Comparison of ENCODE assay signal across 8 cellular contexts in genomic region chr4:17809667-17810066, GRCh38. TPM values are rescaled to one million over a fixed set of nuclear protein-coding genes. Genes with fewer than 3 reads are reported as not detected.
DNase-seq lines count a peak whose midpoint lies in the region; ATAC-seq and TF ChIP-seq lines count a peak whose summit lies in the region.

No MANE protein-coding gene starts in this region.

- CTCF ChIA-PET in MCF 10A (lab: Yijun Ruan, JAX), result interaction anchor here (0.6 to 6.1 kb wide), 11 partner anchors 12 to 1164 kb away, joined by 3 to 50 read pairs (median 4); partner anchors contain the start of genes MED28 and QDPR

- H3K27ac ChIP-seq in heart right ventricle, result peak overlapping the region; percentile 88 to 98 (median 95)
- no peak overlapping the region for H3K27ac ChIP-seq in mesodermal cell (ENCODE audit: low read depth, low read length, severe bottlenecking)
- H3K27ac ChIP-seq in uterus, result peak overlapping the region; percentile 96 to 97

- no peaks in the 10 kb centered on the region for H3K9me3 Mint-ChIP-seq in MCF 10A (ENCODE audit: unreplicated experiment)

- peaks cover 38% of the 10 kb centered on the region for H3K4me1 Mint-ChIP-seq in MCF 10A (ENCODE audit: insufficient read depth, unreplicated experiment)

- H3K27me3 ChIP-seq in heart right ventricle (no peaks in the 10 kb centered on the region), uterus (no peaks in the 10 kb centered on the region)

- intact Hi-C loops in heart right ventricle (cut with DNase I) (loop anchor here in 9 of 10 donors (1.0 to 10.0 kb wide), 13 partner anchors 185 to 785 kb away; partner anchors contain the start of genes LCORL (in 5 of the 9), LAP3 (in 2 of the 9) and MED28 (in 2 of the 9)), left ventricle myocardium superior (cut with micrococcal nuclease) (loop anchor here (5.0 to 10.0 kb wide), 2 partner anchors 213 to 265 kb away; partner anchors contain the start of gene LCORL), MCF 10A (cut with micrococcal nuclease) (loop anchor here (1.0 to 5.0 kb wide), 3 partner anchors 15 to 172 kb away; no protein-coding TSS in a partner anchor), uterus (cut with DNase I; ENCODE audit: low total_unique reads) (no loop called here)

- H3K4me3 ChIP-seq in heart right ventricle, result peak overlapping the region; percentile 63 to 91 (median 84)
- H3K4me3 ChIP-seq in mesodermal cell (ENCODE audit: extremely low read depth, insufficient read depth, low read length, poor library complexity, severe bottlenecking), result peak overlapping the region; percentile 87
- H3K4me3 ChIP-seq in uterus, result peak overlapping the region; percentile 76 to 87

- in situ Hi-C loops in KBM-7 (cut with MboI; ENCODE audit: low pct_unique_long_range_greater_than_20kb, low sequenced_read_pairs), result no loop called here

- peak overlapping the region; percentile 89 for H3K4me3 Mint-ChIP-seq in MCF 10A (ENCODE audit: unreplicated experiment)

- H3K36me3 Mint-ChIP-seq in MCF 10A (ENCODE audit: insufficient read depth, unreplicated experiment), result peaks cover 18% of the 10 kb centered on the region

- H3K9me3 ChIP-seq in heart right ventricle (no peaks in the 10 kb centered on the region), mesodermal cell (ENCODE audit: control insufficient read depth, low read length) (no peaks in the 10 kb centered on the region), uterus (no peaks in the 10 kb centered on the region)

- H3K4me1 ChIP-seq in heart right ventricle (peaks cover 0 to 62% (median 41%) of the 10 kb centered on the region in 9 donors), mesodermal cell (ENCODE audit: control insufficient read depth, insufficient read depth, low read length, poor library complexity, severe bottlenecking) (no peaks in the 10 kb centered on the region), uterus (peaks cover 9 to 10% of the 10 kb centered on the region in 2 donors)

- POLR2A ChIA-PET in MCF 10A (lab: Yijun Ruan, JAX), result interaction anchor here (0.6 to 8.0 kb wide), 23 partner anchors 9 to 808 kb away, joined by 3 to 64 read pairs (median 6); partner anchors contain the start of genes LAP3, LCORL, MED28 and QDPR

- TF ChIP-seq POLR2A in uterus (IDR thresholded peaks at IDR 0.05), result no peak

- H3K27me3 Mint-ChIP-seq in MCF 10A (ENCODE audit: insufficient read depth, unreplicated experiment), result no peaks in the 10 kb centered on the region

- BruUV-seq in MCF 10A (replicated peaks; lab: Mats Ljungman, UMichigan), result no TSS peak

- H3K27ac Mint-ChIP-seq in MCF 10A (ENCODE audit: low read depth, unreplicated experiment), result peak overlapping the region; percentile 98

- 2 to 4% methylated on average over 7 of the region's 7 CpGs for WGBS in heart right ventricle, 2 donors
- no CpG with 5 or more reads among the region's 7 CpGs for WGBS in mesodermal cell (ENCODE audit: insufficient coverage in 2 of 2), 2 experiments

- ATAC-seq in heart right ventricle (no peak), left ventricle myocardium superior (no peak)

- DNase-seq in heart right ventricle (no peak), left ventricle myocardium superior (no peak), MCF 10A (ENCODE audit: unreplicated experiment) (no peak), uterus (no peak), SW 1271 (lab: John Stamatoyannopoulos, UW) (no peak), KBM-7 (no peak)
- DNase-seq in stimulated activated CD4-positive, alpha-beta T cell treated with anti-CD3 and anti-CD28 coated beads, Interleukin-12 subunit alpha, Interleukin-12 subunit beta, amount 100 ng/mL, for 4 hours, result no peak

- H3K36me3 ChIP-seq in heart right ventricle (peaks cover 0 to 7% (median 0%) of the 10 kb centered on the region in 9 donors), mesodermal cell (ENCODE audit: control insufficient read depth, insufficient read depth, low read length) (peaks cover 20% of the 10 kb centered on the region), uterus (no peaks in the 10 kb centered on the region)

- TF ChIP-seq CTCF in heart right ventricle (IDR thresholded peaks at IDR 0.05), result no peak
- no peak for TF ChIP-seq CTCF in MCF 10A (IDR thresholded peaks at IDR 0.05; ENCODE audit: unreplicated experiment)
- TF ChIP-seq CTCF in uterus (IDR thresholded peaks at IDR 0.05), result no peak

RNA-seq across cellular contexts. Expression of gene DCAF16, which starts 0.9 kb away (rescaled TPM):
- total RNA-seq in heart right ventricle (10 to 100 TPM; 15.7 to 22.0 (median 19.7) TPM), left ventricle myocardium superior (17.0 TPM), MCF 10A (2022) (38.0 and 41.4 TPM in 2 replicates), uterus (10 to 100 TPM; 25.6 to 65.9 (median 55.2) TPM)
- polyA plus RNA-seq in heart right ventricle, result 1 to 10 TPM; 5.6 to 8.6 TPM
- polyA plus RNA-seq in mesodermal cell (2013, experiment 1 of 2), result 18.1 TPM
- polyA plus RNA-seq in mesodermal cell (2013, experiment 2 of 2), result 18.7 TPM

RNA-seq across cellular contexts. Expression of gene NCAPG, which starts 1.1 kb away (rescaled TPM):
- total RNA-seq in heart right ventricle (1 to 10 TPM in 2 of 10 donors, under 1 TPM in 8; 0.08 to 3.6 (median 0.33) TPM), left ventricle myocardium superior (0.72 TPM), MCF 10A (2022) (23.2 and 38.6 TPM in 2 replicates), uterus (10 to 100 TPM in 1 of 4 donors, 1 to 10 TPM in 1, not detected in 2; 2.9 to 36.2 TPM)
- under 1 TPM; 0.12 to 0.29 TPM for polyA plus RNA-seq in heart right ventricle
- polyA plus RNA-seq in mesodermal cell (2013, experiment 1 of 2), result 38.6 TPM
- 62.6 TPM for polyA plus RNA-seq in mesodermal cell (2013, experiment 2 of 2)

RNA-seq across cellular contexts. Expression of gene FAM184B, which starts 28.2 kb away (rescaled TPM):
- not detected for total RNA-seq in heart right ventricle
- polyA plus RNA-seq in heart right ventricle, result under 1 TPM; 0.01 to 0.07 TPM
- not detected for total RNA-seq in left ventricle myocardium superior
- total RNA-seq in MCF 10A (2022), result not detected in 2 replicates
- polyA plus RNA-seq in mesodermal cell (2013, experiment 1 of 2), result not detected
- not detected for polyA plus RNA-seq in mesodermal cell (2013, experiment 2 of 2)
- under 1 TPM in 1 of 4 donors, not detected in 3; 0.07 TPM for total RNA-seq in uterus
